8 cellular contexts compared by ENCODE assay signal in the genomic region with DNA sequence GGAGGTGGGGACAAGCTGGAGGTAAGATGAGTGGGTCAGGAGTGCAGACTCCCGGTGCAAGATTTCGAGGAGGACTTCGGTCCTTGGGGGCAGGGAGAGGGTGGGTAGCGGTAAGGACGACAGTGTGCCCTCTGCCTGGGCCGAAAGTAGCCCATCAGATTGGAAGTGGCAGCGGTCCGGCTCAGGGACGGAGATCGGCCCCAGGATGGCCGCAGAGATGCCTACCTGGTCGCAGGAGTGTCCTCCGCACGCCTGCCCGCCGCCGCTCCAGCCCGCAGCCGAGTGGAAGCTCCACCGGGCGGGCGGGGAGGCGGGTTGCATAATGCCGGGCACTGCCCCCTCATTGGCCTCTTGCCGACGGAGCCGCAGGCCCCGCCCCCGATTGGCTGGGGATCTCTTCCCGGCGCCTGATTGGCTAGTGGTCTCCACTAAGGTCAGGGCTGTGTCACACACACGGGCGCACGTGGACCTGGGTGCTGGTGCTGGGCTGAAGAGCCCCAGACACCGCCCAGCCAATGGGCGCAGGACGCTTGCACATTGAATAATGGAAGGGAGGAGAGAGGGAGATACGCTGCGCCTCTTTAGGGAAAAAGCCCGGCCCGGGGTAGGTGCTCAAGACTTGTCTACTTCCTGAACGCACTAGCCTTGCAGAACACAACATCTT. TPM values are rescaled to one million over a fixed set of nuclear protein-coding genes. Genes with fewer than 3 reads are reported as not detected.
DNase-seq lines count a peak whose midpoint lies in the region; ATAC-seq and TF ChIP-seq lines count a peak whose summit lies in the region.

A gene with protein sequence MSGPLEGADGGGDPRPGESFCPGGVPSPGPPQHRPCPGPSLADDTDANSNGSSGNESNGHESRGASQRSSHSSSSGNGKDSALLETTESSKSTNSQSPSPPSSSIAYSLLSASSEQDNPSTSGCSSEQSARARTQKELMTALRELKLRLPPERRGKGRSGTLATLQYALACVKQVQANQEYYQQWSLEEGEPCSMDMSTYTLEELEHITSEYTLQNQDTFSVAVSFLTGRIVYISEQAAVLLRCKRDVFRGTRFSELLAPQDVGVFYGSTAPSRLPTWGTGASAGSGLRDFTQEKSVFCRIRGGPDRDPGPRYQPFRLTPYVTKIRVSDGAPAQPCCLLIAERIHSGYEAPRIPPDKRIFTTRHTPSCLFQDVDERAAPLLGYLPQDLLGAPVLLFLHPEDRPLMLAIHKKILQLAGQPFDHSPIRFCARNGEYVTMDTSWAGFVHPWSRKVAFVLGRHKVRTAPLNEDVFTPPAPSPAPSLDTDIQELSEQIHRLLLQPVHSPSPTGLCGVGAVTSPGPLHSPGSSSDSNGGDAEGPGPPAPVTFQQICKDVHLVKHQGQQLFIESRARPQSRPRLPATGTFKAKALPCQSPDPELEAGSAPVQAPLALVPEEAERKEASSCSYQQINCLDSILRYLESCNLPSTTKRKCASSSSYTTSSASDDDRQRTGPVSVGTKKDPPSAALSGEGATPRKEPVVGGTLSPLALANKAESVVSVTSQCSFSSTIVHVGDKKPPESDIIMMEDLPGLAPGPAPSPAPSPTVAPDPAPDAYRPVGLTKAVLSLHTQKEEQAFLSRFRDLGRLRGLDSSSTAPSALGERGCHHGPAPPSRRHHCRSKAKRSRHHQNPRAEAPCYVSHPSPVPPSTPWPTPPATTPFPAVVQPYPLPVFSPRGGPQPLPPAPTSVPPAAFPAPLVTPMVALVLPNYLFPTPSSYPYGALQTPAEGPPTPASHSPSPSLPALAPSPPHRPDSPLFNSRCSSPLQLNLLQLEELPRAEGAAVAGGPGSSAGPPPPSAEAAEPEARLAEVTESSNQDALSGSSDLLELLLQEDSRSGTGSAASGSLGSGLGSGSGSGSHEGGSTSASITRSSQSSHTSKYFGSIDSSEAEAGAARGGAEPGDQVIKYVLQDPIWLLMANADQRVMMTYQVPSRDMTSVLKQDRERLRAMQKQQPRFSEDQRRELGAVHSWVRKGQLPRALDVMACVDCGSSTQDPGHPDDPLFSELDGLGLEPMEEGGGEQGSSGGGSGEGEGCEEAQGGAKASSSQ (N-terminal part only) (minus strand): TSS at position 293 of the 664 bp plus-strand sequence. CDS start 1,698 bp downstream, outside the sequence.

- no TSS peak for BruUV-seq in PC-3 (replicated peaks; lab: Mats Ljungman, UMichigan)

- H3K4me2 ChIP-seq in PC-3 (ENCODE audit: low read length): peak within 1 kb of the TSS; percentile 91

- intact Hi-C loops in PC-3 (cut with micrococcal nuclease): no loop called here

- POLR2A ChIA-PET in PC-3 (lab: Charles Lee; ENCODE audit: unreplicated experiment): no interaction called here

- H3K36me3 ChIP-seq in PC-3 (ENCODE audit: low read depth, low read length): peaks cover 4% of the 10 kb centered on the region; the same call in 1 of the 2 replicates

- peaks cover 37% of the 10 kb centered on the region for H3K79me2 ChIP-seq in PC-3 (ENCODE audit: low read length)

- no peaks in the 10 kb centered on the region for H3K9me2 ChIP-seq in PC-3 (replicated peaks; ENCODE audit: low read length)

- TF ChIP-seq CTCF in PC-3 (conservative IDR thresholded peaks at IDR 0.05; ENCODE audit: low read depth, low read length) (no peak), epithelial cell of esophagus (IDR thresholded peaks at IDR 0.05; ENCODE audit: insufficient read depth, low read depth, low read length, missing control alignments) (no peak)

- CTCF ChIA-PET in PC-3 (lab: Charles Lee): no interaction called here

- DNase-seq in DMS53 treated with DMSO at 0.1 percent for 48 hours (lab: John Stamatoyannopoulos, UW; ENCODE audit: unreplicated experiment): peak; percentile 99
- DNase-seq in HUDEP-2 (lab: John Stamatoyannopoulos, UW; ENCODE audit: unreplicated experiment in 76 of 76): peak in 74 of 76 experiments; percentile 49 to 99 (median 97)
- DNase-seq in PC-3: peak; percentile 88
- peak; percentile 90 for DNase-seq in activated T-cell treated with anti-CD3 and anti-CD28 coated beads for 48 hours (ENCODE audit: low read depth)
- peak; percentile 99 for DNase-seq in epithelial cell of esophagus (ENCODE audit: low read depth)
- DNase-seq in middle frontal gyrus (ENCODE audit: extremely low spot score, low spot score): peak; percentile 89
- DNase-seq in stimulated activated CD8-positive, alpha-beta memory T cell treated with anti-CD3 and anti-CD28 coated beads, Interleukin-2, amount 100 ng/mL, for 1 hour (ENCODE audit: low read depth in 2 of 2): peak; percentile 50 to 67

- peaks cover 20% of the 10 kb centered on the region; the same call in 1 of the 2 replicates for H4K20me1 ChIP-seq in PC-3 (ENCODE audit: low read length)

- H3K4me1 ChIP-seq in PC-3 (ENCODE audit: insufficient read depth, low read length): peaks cover 40% of the 10 kb centered on the region

- H3K27ac ChIP-seq in PC-3 (ENCODE audit: low read length): peak within 1 kb of the TSS; percentile 79

- peak; percentile 27 for ATAC-seq in PC-3
- ATAC-seq in GM19463 (IDR thresholded peaks at IDR 0.05; ENCODE audit: unreplicated experiment): no peak

- peak within 1 kb of the TSS; percentile 66 for H3K4me3 ChIP-seq in PC-3 (ENCODE audit: low read length)
- H3K4me3 ChIP-seq in epithelial cell of esophagus (ENCODE audit: low read length): peak within 1 kb of the TSS; percentile 100

- no peak within 1 kb of the TSS for H2AFZ ChIP-seq in PC-3 (ENCODE audit: low read length)

- H3K27me3 ChIP-seq in PC-3 (ENCODE audit: low read length): no peaks in the 10 kb centered on the region

- H3F3A ChIP-seq in PC-3 (ENCODE audit: low read length, unreplicated experiment): no peaks in the 10 kb centered on the region

- peak within 1 kb of the TSS; percentile 76 for H3K9ac ChIP-seq in PC-3 (ENCODE audit: low read length)

- H3K9me3 ChIP-seq in PC-3 (ENCODE audit: low read length): no peaks in the 10 kb centered on the region

RNA-seq across cellular contexts. Expression of the gene that starts here (rescaled TPM):
- total RNA-seq in PC-3 (2014; rRNA removed): 25.0 and 47.2 TPM in 2 replicates
